In the genomic region with DNA sequence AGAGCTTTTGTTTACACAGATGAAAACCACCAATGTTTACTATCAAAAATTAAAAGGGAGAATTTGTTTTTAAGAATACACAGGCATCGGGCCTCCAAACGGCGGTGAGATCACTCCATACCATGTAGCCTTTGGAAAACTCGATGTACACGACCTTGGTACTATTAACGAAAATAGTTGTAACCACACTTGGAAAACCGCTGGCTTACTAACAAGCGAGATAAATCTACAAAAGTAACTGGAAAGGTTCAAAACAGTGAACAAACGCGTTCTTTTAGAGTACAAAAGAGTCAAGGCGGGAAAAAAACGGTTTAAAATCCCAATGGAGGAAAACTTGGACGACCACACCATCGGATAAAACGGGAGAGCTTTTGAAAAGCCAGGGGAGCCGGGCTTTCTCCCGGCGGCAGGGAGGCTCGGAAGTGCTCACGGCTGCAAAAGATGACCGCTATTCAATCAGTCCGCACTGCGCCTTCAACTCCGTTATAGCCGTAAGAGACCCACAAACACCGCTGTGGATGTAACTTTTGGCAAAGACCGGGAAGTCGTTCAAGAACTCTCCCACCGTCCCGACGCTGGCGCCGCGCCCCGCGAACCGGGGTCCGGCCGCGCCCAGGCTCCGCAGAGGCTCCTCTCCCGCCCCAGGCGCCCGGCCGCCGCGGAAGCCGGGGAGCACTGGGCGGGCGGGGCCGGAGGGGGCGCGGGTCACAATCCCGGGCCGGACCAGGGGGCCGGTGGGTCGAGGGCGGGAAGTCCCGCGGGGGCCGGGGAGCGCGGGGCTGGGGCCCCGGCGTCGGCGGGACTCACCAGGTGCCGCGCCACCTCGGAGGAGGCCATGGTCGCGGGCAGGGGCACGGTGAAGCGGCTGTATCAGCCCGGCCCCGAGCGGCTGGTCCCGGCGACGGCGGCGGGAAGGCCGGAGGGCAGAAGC, we compare ENCODE assay signal across 8 cellular contexts. TPM values are rescaled to one million over a fixed set of nuclear protein-coding genes. Genes with fewer than 3 reads are reported as not detected.
A peak's percentile ranks its signal among the peaks of the same experiment; 100 is the strongest.
DNase-seq lines count a peak whose midpoint lies in the region; TF ChIP-seq lines count a peak whose summit lies in the region.

No MANE protein-coding gene starts in this region.

- DNase-seq in GM23248 (peak; percentile 81), NCI-H1105 (lab: John Stamatoyannopoulos, UW) (peak; percentile 10), mammary epithelial cell (peak; percentile 59), inferior parietal cortex (ENCODE audit: extremely low spot score) (peak; percentile 27), NCI-H187 (lab: John Stamatoyannopoulos, UW) (no peak), ecto neural progenitor cell (ENCODE audit: low spot score) (no peak)

- peak overlapping the region; percentile 93 for H3K27ac ChIP-seq in GM23248
- H3K27ac ChIP-seq in mammary epithelial cell (ENCODE audit: insufficient read depth, low read depth, low read length): peak overlapping the region; percentile 97

- peaks cover 51% of the 10 kb centered on the region for H3F3A ChIP-seq in GM23248 (ENCODE audit: insufficient read depth)

- no peaks in the 10 kb centered on the region for H3K27me3 ChIP-seq in GM23248 (replicated peaks; ENCODE audit: insufficient read depth)
- no peaks in the 10 kb centered on the region for H3K27me3 ChIP-seq in mammary epithelial cell (ENCODE audit: insufficient read depth, low read length)
- H3K27me3 ChIP-seq in skeletal muscle satellite cell (ENCODE audit: control insufficient read depth, insufficient read depth, low read length): no peaks in the 10 kb centered on the region

- H2AFZ ChIP-seq in GM23248 (peak overlapping the region; percentile 19; the same call in 1 of the 2 replicates), mammary epithelial cell (ENCODE audit: low read depth, low read length) (peak overlapping the region; percentile 63)

- peaks cover 88% of the 10 kb centered on the region for H3K79me2 ChIP-seq in GM23248 (ENCODE audit: insufficient read depth)
- peaks cover 90% of the 10 kb centered on the region for H3K79me2 ChIP-seq in mammary epithelial cell (ENCODE audit: insufficient read depth, low read length)

- no peaks in the 10 kb centered on the region; the same call in 1 of the 2 replicates for H4K20me1 ChIP-seq in GM23248 (ENCODE audit: insufficient read depth)
- H4K20me1 ChIP-seq in mammary epithelial cell (ENCODE audit: insufficient read depth, low read length): peaks cover 2% of the 10 kb centered on the region

- intact Hi-C loops in mammary epithelial cell (cut with micrococcal nuclease): loop anchor here (1.0 to 10.0 kb wide), 4 partner anchors 49 to 102 kb away; no protein-coding TSS in a partner anchor

- H3K9ac ChIP-seq in GM23248 (peak overlapping the region; percentile 96), mammary epithelial cell (ENCODE audit: insufficient read depth, low read length) (peak overlapping the region; percentile 100), skeletal muscle satellite cell (ENCODE audit: low read depth, low read length) (peak overlapping the region; percentile 94)

- 2% methylated on average over 28 to 77 of the region's 83 CpGs for WGBS in GM23248 (ENCODE audit: low coverage in 1 of 2, low lambda C conversion rate in 2 of 2, missing lambda C conversion rate in 2 of 2), 2 experiments
- under 1% methylated on average over 35 of the region's 83 CpGs for WGBS in mammary epithelial cell (ENCODE audit: low coverage, missing lambda C conversion rate)

- in situ Hi-C loops in GM23248 (cut with MboI) (no loop called here), mammary epithelial cell (cut with MboI; ENCODE audit: low sequenced_read_pairs in 2 of 2) (loop anchor here in 1 of 2 donors (10.0 kb wide), 1 partner anchor 92 kb away; no protein-coding TSS in a partner anchor)

- H3K4me3 ChIP-seq in GM08714 (ENCODE audit: low read length) (peak overlapping the region; percentile 4), GM23248 (peak overlapping the region; percentile 92), mammary epithelial cell (replicated peaks in 1 of 3; ENCODE audit: insufficient read depth in 1 of 3, low read depth in 2 of 3, low read length in 3 of 3) (peak overlapping the region; percentile 75 to 99 (median 85)), skeletal muscle satellite cell (ENCODE audit: low read length) (peak overlapping the region; percentile 87)

- CTCF ChIA-PET in mammary epithelial cell (lab: Charles Lee; ENCODE audit: low non-redundant PET): interaction anchor here (0.6 to 0.7 kb wide), 4 partner anchors 9 to 1134 kb away, joined by 4 to 18 read pairs (median 10); no protein-coding TSS in a partner anchor

- TSS peak; percentile 41 for BruUV-seq in mammary epithelial cell (replicated peaks; lab: Mats Ljungman, UMichigan)

- H3K4me1 ChIP-seq in GM23248 (ENCODE audit: insufficient read depth): peaks cover 52% of the 10 kb centered on the region
- H3K4me1 ChIP-seq in mammary epithelial cell (ENCODE audit: insufficient read depth, low read length): peaks cover 36% of the 10 kb centered on the region
- peaks cover 44% of the 10 kb centered on the region for H3K4me1 ChIP-seq in skeletal muscle satellite cell (ENCODE audit: control insufficient read depth, insufficient read depth, low read length)

- no peaks in the 10 kb centered on the region for H3K9me3 ChIP-seq in GM23248 (ENCODE audit: low read depth)
- no peaks in the 10 kb centered on the region for H3K9me3 ChIP-seq in mammary epithelial cell (replicated peaks; ENCODE audit: insufficient read depth, low read length)
- H3K9me3 ChIP-seq in skeletal muscle satellite cell (replicated peaks; ENCODE audit: low read length): no peaks in the 10 kb centered on the region

- no peaks in the 10 kb centered on the region for H3K9me2 ChIP-seq in GM23248 (ENCODE audit: insufficient read depth)

- dilution Hi-C loops in mammary epithelial cell (cut with HindIII; ENCODE audit: low sequenced_read_pairs): no loop called here

- peaks cover 7% of the 10 kb centered on the region; the same call in 1 of the 2 replicates for H3K36me3 ChIP-seq in GM23248 (ENCODE audit: low read depth)
- peaks cover 4% of the 10 kb centered on the region for H3K36me3 ChIP-seq in mammary epithelial cell (ENCODE audit: insufficient read depth, low read length)
- H3K36me3 ChIP-seq in skeletal muscle satellite cell (ENCODE audit: insufficient read depth, low read length): no peaks in the 10 kb centered on the region

- TF ChIP-seq CTCF in mammary epithelial cell (conservative IDR thresholded peaks at IDR 0.05 in 1 of 2, IDR thresholded peaks at IDR 0.05 in 1 of 2; ENCODE audit: extremely low read depth in 1 of 2, insufficient read depth in 1 of 2, low read depth in 1 of 2, low read length in 2 of 2): no peak

- H3K4me2 ChIP-seq in GM23248 (ENCODE audit: unreplicated experiment): peak overlapping the region; percentile 92
- peak overlapping the region; percentile 92 for H3K4me2 ChIP-seq in mammary epithelial cell (ENCODE audit: insufficient read depth, low read depth, low read length)
- H3K4me2 ChIP-seq in skeletal muscle satellite cell (ENCODE audit: low read length): peak overlapping the region; percentile 82

RNA-seq across cellular contexts. Expression of gene SEPTIN10, which starts 0.5 kb away (rescaled TPM):
- total RNA-seq in GM23248 (2014; rRNA removed; shearing (Covaris generic)): 129 and 152 TPM in 2 replicates
- 142 and 144 TPM in 2 replicates for polyA plus RNA-seq in GM23248 (2016; fragmentation: Nextera tagmentation; extraction: Ambion mirVana)
- total RNA-seq in mammary epithelial cell: 100 to 1,000 TPM in 1 of 2 donors, 10 to 100 TPM in 1; 76.4 to 133 TPM
- polyA plus RNA-seq in mammary epithelial cell: 50.8 TPM
- 63.0 TPM for polyA minus RNA-seq in mammary epithelial cell
- 44.1 and 61.6 TPM in 2 replicates for total RNA-seq in skeletal muscle satellite cell (2012; rRNA removed)

RNA-seq across cellular contexts. Expression of gene SOWAHC, which starts 0.9 kb away (rescaled TPM):
- total RNA-seq in GM23248 (2014; rRNA removed; shearing (Covaris generic)): 43.6 and 46.0 TPM in 2 replicates
- polyA plus RNA-seq in GM23248 (2016; fragmentation: Nextera tagmentation; extraction: Ambion mirVana): 18.0 and 19.8 TPM in 2 replicates
- 100 to 1,000 TPM in 1 of 2 donors, 10 to 100 TPM in 1; 32.9 to 120 TPM for total RNA-seq in mammary epithelial cell
- polyA plus RNA-seq in mammary epithelial cell: 12.6 TPM
- polyA minus RNA-seq in mammary epithelial cell: 16.3 TPM
- 7.6 and 10.6 TPM in 2 replicates for total RNA-seq in skeletal muscle satellite cell (2012; rRNA removed)

Comparison
In these comparisons a context has a peak if more than half of its experiments do, and no peak if none do; other contexts are left out.
1. H3K4me3 ChIP-seq: peak in every context shown above with its lines; median percentile 92 in GM23248; 87 in skeletal muscle satellite cell; 85 in mammary epithelial cell; 4 in GM08714.
2. DNase-seq: peak in GM23248 (single experiment), NCI-H1105 (single experiment), mammary epithelial cell (single experiment) and inferior parietal cortex (single experiment); none in NCI-H187 (0 of 2) and ecto neural progenitor cell (single experiment).
3. Peak in every context shown above with its lines, with median percentiles within 50 percentile points of each other: H3K4me2 ChIP-seq and H3K9ac ChIP-seq.